Comparison of ENCODE assay signal across 15 cellular contexts in genomic region chr5:106454050-106454449, GRCh38.
"Had no signal": no experiment of that assay in that cellular context is flagged by ENCODE, and none has a peak within 500 bp of the region (broad histone marks: within the 10 kb centered on the region; RNA-seq: fewer than 3 reads in every experiment).

No MANE protein-coding gene starts in this region.

- H3K4me1 Mint-ChIP-seq: activated CD4-positive, alpha-beta T cell treated with anti-CD3 and anti-CD28 coated beads, Interleukin-2, amount 10 ng/mL, durations not matched to agents 7 days and 5 days; T-cell had no signal

- ATAC-seq: activated T-cell treated with anti-CD3 and anti-CD28 coated beads, Interleukin-2, amount 50 U/mL, for 4 hours; T-cell had no signal

- H3K36me3 Mint-ChIP-seq: activated CD4-positive, alpha-beta memory T cell treated with anti-CD3 and anti-CD28 coated beads for 36 hours; activated naive CD8-positive, alpha-beta T cell; brain; T-cell had no signal

- H3K4me3 Mint-ChIP-seq: activated CD4-positive, alpha-beta memory T cell treated with anti-CD3 and anti-CD28 coated beads for 36 hours; activated CD4-positive, alpha-beta T cell treated with anti-CD3 and anti-CD28 coated beads, Interleukin-2, amount 10 ng/mL, durations not matched to agents 7 days and 5 days; activated naive CD4-positive, alpha-beta T cell treated with anti-CD3 and anti-CD28 coated beads for 36 hours; activated naive CD8-positive, alpha-beta T cell; activated T-cell treated with anti-CD3 and anti-CD28 coated beads, Interleukin-2, amount 50 U/mL, for 4 hours; brain; T-cell had no signal

- H3K9me3 Mint-ChIP-seq: activated CD4-positive, alpha-beta T cell treated with anti-CD3 and anti-CD28 coated beads, Interleukin-2, amount 10 ng/mL, durations not matched to agents 7 days and 5 days; activated T-cell treated with anti-CD3 and anti-CD28 coated beads, Interleukin-2, amount 50 U/mL, for 4 hours; brain had no signal

- H3K27ac Mint-ChIP-seq: activated CD4-positive, alpha-beta memory T cell treated with anti-CD3 and anti-CD28 coated beads for 36 hours; activated naive CD4-positive, alpha-beta T cell treated with anti-CD3 and anti-CD28 coated beads for 36 hours; activated naive CD8-positive, alpha-beta T cell; T-cell had no signal

- H3K27me3 Mint-ChIP-seq: activated CD4-positive, alpha-beta memory T cell treated with anti-CD3 and anti-CD28 coated beads for 36 hours; activated CD4-positive, alpha-beta T cell treated with anti-CD3 and anti-CD28 coated beads, Interleukin-2, amount 10 ng/mL, durations not matched to agents 7 days and 5 days; activated naive CD8-positive, alpha-beta T cell; brain; T-cell had no signal

- DNase-seq: activated CD4-positive, alpha-beta memory T cell treated with anti-CD3 and anti-CD28 coated beads for 36 hours; activated CD4-positive, alpha-beta T cell treated with anti-CD3 and anti-CD28 coated beads, Interleukin-2, amount 10 ng/mL, durations not matched to agents 7 days and 5 days; activated CD4-positive, CD25-positive, alpha-beta regulatory T cell; activated CD8-positive, alpha-beta memory T cell treated with anti-CD3 and anti-CD28 coated beads for 24 hours; activated gamma-delta T cell; activated naive CD4-positive, alpha-beta T cell treated with anti-CD3 and anti-CD28 coated beads for 36 hours; activated T-cell treated with anti-CD3 and anti-CD28 coated beads, Interleukin-2, amount 50 U/mL, for 4 hours; NCI-H1105 treated with DMSO at 0.1 percent for 48 hours; NCI-H1436 treated with DMSO at 0.1 percent for 48 hours; NCI-H187; NCI-H510A treated with DMSO at 0.1 percent for 48 hours; T-cell; T1000 had no signal
